In the genomic region with DNA sequence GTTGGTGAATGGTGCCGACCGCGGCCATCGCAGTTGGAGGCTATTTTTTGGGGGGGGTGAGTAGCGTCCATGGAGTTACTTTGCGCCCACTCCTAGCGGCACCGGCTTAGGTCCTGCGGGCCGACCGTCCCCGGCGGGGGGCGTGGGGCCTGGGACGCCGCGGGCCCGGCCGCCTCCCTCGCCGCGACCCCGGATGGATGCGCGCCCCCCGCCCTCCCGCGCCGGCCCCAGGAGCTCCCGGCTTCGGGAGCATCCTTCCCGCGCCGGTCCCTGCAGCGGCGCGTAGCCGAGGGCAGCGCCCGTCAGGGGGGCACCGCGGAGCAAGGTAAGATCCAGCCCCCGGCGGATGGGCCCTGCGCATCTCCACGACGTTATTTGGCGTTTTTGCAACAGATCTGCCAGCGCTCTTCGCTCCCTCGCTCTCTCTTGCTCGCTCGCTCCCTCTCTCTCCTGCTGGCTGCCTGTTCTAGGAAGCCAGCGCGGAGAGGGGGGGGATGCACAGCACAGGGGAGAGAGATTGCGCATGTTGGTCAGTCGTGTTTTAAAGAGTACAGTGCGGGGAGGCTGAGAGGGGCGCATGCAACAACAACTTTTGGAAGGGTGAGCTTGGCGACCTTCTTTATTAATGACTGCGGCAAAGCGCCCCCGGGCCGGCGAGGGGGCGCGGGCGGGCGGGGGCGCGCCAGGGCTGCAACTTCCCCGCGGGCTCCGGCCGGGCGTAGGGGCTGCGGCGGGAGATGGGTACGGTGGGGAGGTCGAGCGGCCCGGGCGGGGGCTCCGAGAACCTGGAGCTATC, we compare ENCODE assay signal across 8 cellular contexts. TPM values are rescaled to one million over a fixed set of nuclear protein-coding genes. Genes with fewer than 3 reads are reported as not detected.
DNase-seq lines count a peak whose midpoint lies in the region; ATAC-seq and TF ChIP-seq lines count a peak whose summit lies in the region.

No MANE protein-coding gene starts in this region.

- peaks cover 6% of the 10 kb centered on the region for H3K27me3 Mint-ChIP-seq in activated T-helper 2 cell treated with anti-CD3 and anti-CD28 coated beads, Interferon-gamma antibody, Interleukin-2, Interleukin-4, amounts not matched to agents 10 μg/mL and 5 μg/mL and 100 μg/mL, durations not matched to agents 14 hours and 24 hours and 36 hours (ENCODE audit: low read depth)
- no peaks in the 10 kb centered on the region for H3K27me3 Mint-ChIP-seq in naive B cell
- no peaks in the 10 kb centered on the region for H3K27me3 Mint-ChIP-seq in stimulated activated naive CD8-positive, alpha-beta T cell treated with anti-CD3 and anti-CD28 coated beads, Interleukin-15, amount 100 ng/mL, for 72 hours

- CTCF ChIA-PET in PC-3 (lab: Charles Lee) = no interaction called here

- peaks cover 16% of the 10 kb centered on the region for H3K4me1 ChIP-seq in PC-3 (ENCODE audit: insufficient read depth, low read length)

- DNase-seq in NCI-H1436 (lab: John Stamatoyannopoulos, UW) = peak; percentile 10
- no peak for DNase-seq in NCI-H1436 treated with DMSO at 0.1 percent for 48 hours (lab: John Stamatoyannopoulos, UW)
- peak; percentile 69 for DNase-seq in HT1080 (ENCODE audit: low read depth)
- peak; percentile 55 for DNase-seq in PC-3
- DNase-seq in activated T-helper 2 cell treated with anti-CD3 and anti-CD28 coated beads, Interferon-gamma antibody, Interleukin-2, Interleukin-4, amounts not matched to agents 10 μg/mL and 5 μg/mL and 100 μg/mL, durations not matched to agents 14 hours and 24 hours and 36 hours (ENCODE audit: low spot score) = peak; percentile 49
- peak; percentile 75 for DNase-seq in fibroblast of mammary gland (ENCODE audit: low read depth)
- peak; percentile 27 for DNase-seq in naive B cell
- peak; percentile 68 for DNase-seq in stimulated activated naive CD8-positive, alpha-beta T cell treated with anti-CD3 and anti-CD28 coated beads, Interleukin-15, amount 100 ng/mL, for 72 hours

- TF ChIP-seq CTCF in PC-3 (conservative IDR thresholded peaks at IDR 0.05; ENCODE audit: low read depth, low read length) (no peak), fibroblast of mammary gland (conservative IDR thresholded peaks at IDR 0.05; ENCODE audit: control insufficient read depth, insufficient read depth, low read depth, low read length) (no peak)

- peaks cover 7% of the 10 kb centered on the region for H3K36me3 Mint-ChIP-seq in activated T-helper 2 cell treated with anti-CD3 and anti-CD28 coated beads, Interferon-gamma antibody, Interleukin-2, Interleukin-4, amounts not matched to agents 10 μg/mL and 5 μg/mL and 100 μg/mL, durations not matched to agents 14 hours and 24 hours and 36 hours (ENCODE audit: low read depth)
- peaks cover 0 to 8% of the 10 kb centered on the region in 2 donors for H3K36me3 Mint-ChIP-seq in naive B cell

- H3K79me2 ChIP-seq in PC-3 (ENCODE audit: low read length) = peaks cover 60% of the 10 kb centered on the region

- H3F3A ChIP-seq in PC-3 (ENCODE audit: low read length, unreplicated experiment) = no peaks in the 10 kb centered on the region

- peak overlapping the region; percentile 97 for H3K4me3 Mint-ChIP-seq in activated T-helper 2 cell treated with anti-CD3 and anti-CD28 coated beads, Interferon-gamma antibody, Interleukin-2, Interleukin-4, amounts not matched to agents 10 μg/mL and 5 μg/mL and 100 μg/mL, durations not matched to agents 14 hours and 24 hours and 36 hours (ENCODE audit: low read depth)
- peak overlapping the region; percentile 96 to 100 (median 98) for H3K4me3 Mint-ChIP-seq in naive B cell
- peak overlapping the region; percentile 93 to 94 for H3K4me3 Mint-ChIP-seq in stimulated activated naive CD8-positive, alpha-beta T cell treated with anti-CD3 and anti-CD28 coated beads, Interleukin-15, amount 100 ng/mL, for 72 hours

- H3K4me1 Mint-ChIP-seq in activated T-helper 2 cell treated with anti-CD3 and anti-CD28 coated beads, Interferon-gamma antibody, Interleukin-2, Interleukin-4, amounts not matched to agents 10 μg/mL and 5 μg/mL and 100 μg/mL, durations not matched to agents 14 hours and 24 hours and 36 hours (ENCODE audit: low read depth) = peaks cover 19% of the 10 kb centered on the region
- peaks cover 25 to 57% (median 51%) of the 10 kb centered on the region in 3 donors for H3K4me1 Mint-ChIP-seq in naive B cell
- peaks cover 42% of the 10 kb centered on the region for H3K4me1 Mint-ChIP-seq in stimulated activated naive CD8-positive, alpha-beta T cell treated with anti-CD3 and anti-CD28 coated beads, Interleukin-15, amount 100 ng/mL, for 72 hours

- H3K4me3 ChIP-seq in PC-3 (ENCODE audit: low read length) = peak overlapping the region; percentile 76
- peak overlapping the region; percentile 74 for H3K4me3 ChIP-seq in fibroblast of mammary gland (ENCODE audit: control insufficient read depth, low read depth, low read length)

- peak overlapping the region; percentile 97 for H3K27ac Mint-ChIP-seq in activated T-helper 2 cell treated with anti-CD3 and anti-CD28 coated beads, Interferon-gamma antibody, Interleukin-2, Interleukin-4, amounts not matched to agents 10 μg/mL and 5 μg/mL and 100 μg/mL, durations not matched to agents 14 hours and 24 hours and 36 hours
- H3K27ac Mint-ChIP-seq in naive B cell = peak overlapping the region; percentile 92 to 100 (median 98)
- H3K27ac Mint-ChIP-seq in stimulated activated naive CD8-positive, alpha-beta T cell treated with anti-CD3 and anti-CD28 coated beads, Interleukin-15, amount 100 ng/mL, for 72 hours = peak overlapping the region; percentile 95 to 96

- no peaks in the 10 kb centered on the region for H3K27me3 ChIP-seq in PC-3 (ENCODE audit: low read length)

- ATAC-seq in PC-3 (peak; percentile 16), naive B cell (ENCODE audit: low read depth in 2 of 2) (no peak)
- peak; percentile 26 for ATAC-seq in stimulated activated naive CD8-positive, alpha-beta T cell treated with anti-CD3 and anti-CD28 coated beads, Interleukin-15, amount 100 ng/mL, for 72 hours

- no peaks in the 10 kb centered on the region for H3K9me3 ChIP-seq in PC-3 (ENCODE audit: low read length)

- H3K9me3 Mint-ChIP-seq in activated T-helper 2 cell treated with anti-CD3 and anti-CD28 coated beads, Interferon-gamma antibody, Interleukin-2, Interleukin-4, amounts not matched to agents 10 μg/mL and 5 μg/mL and 100 μg/mL, durations not matched to agents 14 hours and 24 hours and 36 hours = no peaks in the 10 kb centered on the region
- no peaks in the 10 kb centered on the region for H3K9me3 Mint-ChIP-seq in naive B cell
- H3K9me3 Mint-ChIP-seq in stimulated activated naive CD8-positive, alpha-beta T cell treated with anti-CD3 and anti-CD28 coated beads, Interleukin-15, amount 100 ng/mL, for 72 hours = no peaks in the 10 kb centered on the region

- intact Hi-C loops in PC-3 (cut with micrococcal nuclease) = loop anchor here (2.0 kb wide), 3 partner anchors 115 to 223 kb away; a partner anchor contains a TSS
- intact Hi-C loops in activated T-helper 2 cell treated with anti-CD3 and anti-CD28 coated beads, Interferon-gamma antibody, Interleukin-2, Interleukin-4, amounts not matched to agents 10 μg/mL and 5 μg/mL and 100 μg/mL, durations not matched to agents 14 hours and 24 hours and 36 hours (cut with micrococcal nuclease) = loop anchor here (1.0 to 10.0 kb wide), 10 partner anchors 15 to 351 kb away; a partner anchor contains a TSS

- no peaks in the 10 kb centered on the region for H3K9me2 ChIP-seq in PC-3 (replicated peaks; ENCODE audit: low read length)

- H3K9ac ChIP-seq in PC-3 (ENCODE audit: low read length) = peak overlapping the region; percentile 90

- POLR2A ChIA-PET in PC-3 (lab: Charles Lee; ENCODE audit: unreplicated experiment) = interaction anchor here (0.6 kb wide), 1 partner anchor 460 kb away, joined by 8 read pairs; no protein-coding TSS in a partner anchor

- peak overlapping the region; percentile 89 for H3K4me2 ChIP-seq in PC-3 (ENCODE audit: low read length)

- BruUV-seq in PC-3 (replicated peaks; lab: Mats Ljungman, UMichigan) = no TSS peak

- peaks cover 2% of the 10 kb centered on the region; the same call in 1 of the 2 replicates for H4K20me1 ChIP-seq in PC-3 (ENCODE audit: low read length)

- no peaks in the 10 kb centered on the region for H3K36me3 ChIP-seq in PC-3 (ENCODE audit: low read depth, low read length)

- peak overlapping the region; percentile 64 for H2AFZ ChIP-seq in PC-3 (ENCODE audit: low read length)

- peak overlapping the region; percentile 86 for H3K27ac ChIP-seq in PC-3 (ENCODE audit: low read length)

RNA-seq across cellular contexts. Expression of a gene that starts 0.4 kb away (rescaled TPM):
- 33.5 and 46.9 TPM in 2 replicates for total RNA-seq in HT1080 (2014; rRNA removed; shearing (Covaris generic))
- polyA plus RNA-seq in HT1080 (2015; cell fraction: cytosol; rRNA removed) = 14.7 and 16.3 TPM in 2 replicates
- 17.0 and 17.4 TPM in 2 replicates for polyA plus RNA-seq in HT1080 (2015; cell fraction: nucleus; rRNA removed)
- 33.2 and 42.3 TPM in 2 replicates for total RNA-seq in PC-3 (2014; rRNA removed)
- total RNA-seq in activated T-helper 2 cell treated with anti-CD3 and anti-CD28 coated beads, Interferon-gamma antibody, Interleukin-2, Interleukin-4, amounts not matched to agents 10 μg/mL and 5 μg/mL and 100 μg/mL, durations not matched to agents 14 hours and 24 hours and 36 hours = 76.8 and 81.2 TPM in 2 replicates
- 10 to 100 TPM in 5 of 6 donors, 1 to 10 TPM in 1; 7.1 to 47.1 (median 27.1) TPM for polyA plus RNA-seq in naive B cell (ENCODE audit: low read depth in 6 of 6)

Comparison
In these comparisons a context has a peak if more than half of its experiments do, and no peak if none do; other contexts are left out.
1. ATAC-seq: peak in PC-3 (single experiment) and stimulated activated naive CD8-positive, alpha-beta T cell treated with anti-CD3 and anti-CD28 coated beads, Interleukin-15, amount 100 ng/mL, for 72 hours (single experiment); none in naive B cell (0 of 2).
2. Peak in every context shown above with its lines, with median percentiles within 50 percentile points of each other: H3K27ac Mint-ChIP-seq and H3K4me3 Mint-ChIP-seq.